Comparison of ENCODE assay signal across 1 cellular context in the genomic region with DNA sequence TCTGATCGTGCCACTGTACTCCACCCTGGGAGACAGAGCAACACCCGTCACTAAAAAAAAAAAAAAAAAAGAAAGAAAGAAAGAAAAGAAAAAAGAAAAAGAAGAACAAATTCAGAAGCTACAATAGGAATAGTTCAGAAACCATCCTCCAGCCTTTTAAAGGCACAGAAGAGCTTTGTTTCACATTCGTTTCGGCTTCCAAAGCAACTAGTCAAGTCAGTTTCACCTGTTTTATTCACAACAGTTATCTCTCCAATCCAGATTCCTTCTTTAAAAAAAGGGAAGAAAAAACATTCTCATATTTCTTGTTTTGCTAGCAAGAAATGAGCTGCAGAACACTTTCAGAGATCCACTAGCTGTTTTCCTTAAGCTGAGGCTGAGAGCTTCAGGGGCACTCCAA.
TF ChIP-seq lines count a peak whose summit lies in the region.

No MANE protein-coding gene starts in this region.

TF ChIP-seq in HCT116, 20 proteins besides CTCF, POLR2A, EP300 and RAD21 (continued from another document):
- no peak for TF ChIP-seq YY1 (IDR thresholded peaks at IDR 0.05; ENCODE audit: extremely low read depth, insufficient replicate concordance, low read depth, low read length)
- TF ChIP-seq, protein P1, sequence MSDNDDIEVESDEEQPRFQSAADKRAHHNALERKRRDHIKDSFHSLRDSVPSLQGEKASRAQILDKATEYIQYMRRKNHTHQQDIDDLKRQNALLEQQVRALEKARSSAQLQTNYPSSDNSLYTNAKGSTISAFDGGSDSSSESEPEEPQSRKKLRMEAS (IDR thresholded peaks at IDR 0.05), result no peak
- no peak for TF ChIP-seq JUND (IDR thresholded peaks at IDR 0.05)
- TF ChIP-seq SRF (IDR thresholded peaks at IDR 0.05; ENCODE audit: low read depth), result no peak
- TF ChIP-seq POLR2AphosphoS5 (IDR thresholded peaks at IDR 0.05; ENCODE audit: low read depth, low read length), result no peak
- TF ChIP-seq FOSL1 (IDR thresholded peaks at IDR 0.05; ENCODE audit: low read depth), result no peak
- no peak for TF ChIP-seq SIN3A (IDR thresholded peaks at IDR 0.05; ENCODE audit: low read depth)
- TF ChIP-seq, protein P2, sequence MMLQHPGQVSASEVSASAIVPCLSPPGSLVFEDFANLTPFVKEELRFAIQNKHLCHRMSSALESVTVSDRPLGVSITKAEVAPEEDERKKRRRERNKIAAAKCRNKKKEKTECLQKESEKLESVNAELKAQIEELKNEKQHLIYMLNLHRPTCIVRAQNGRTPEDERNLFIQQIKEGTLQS (IDR thresholded peaks at IDR 0.05), result no peak
- no peak for TF ChIP-seq EGR1 (IDR thresholded peaks at IDR 0.05; ENCODE audit: low read depth)
- TF ChIP-seq SP1 (IDR thresholded peaks at IDR 0.05; ENCODE audit: low read depth), result no peak
